1 cellular context compared by ENCODE assay signal in the genomic region with DNA sequence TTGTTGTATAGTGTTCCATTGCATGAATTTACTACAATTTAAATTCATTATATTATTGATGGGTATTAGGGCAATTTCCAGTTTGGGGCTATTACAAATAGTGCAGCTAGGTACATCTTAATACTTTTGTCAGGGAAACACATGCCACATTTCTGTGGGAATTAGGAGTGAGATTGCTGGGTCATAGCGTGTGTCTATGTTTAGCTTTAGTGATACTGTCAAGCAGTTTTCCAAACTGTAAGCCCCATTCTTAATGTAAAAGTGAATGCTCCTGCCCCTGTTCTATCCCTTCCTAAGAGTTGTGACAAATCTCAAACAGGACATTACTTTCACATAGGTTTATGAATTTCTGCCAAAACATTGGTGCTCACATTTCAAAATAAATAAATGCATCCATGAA.
TF ChIP-seq lines count a peak whose summit lies in the region.

No MANE protein-coding gene starts in this region.

TF ChIP-seq in IMR-90, 13 proteins besides CTCF, POLR2A, EP300 and RAD21:
- TF ChIP-seq MXI1 (IDR thresholded peaks at IDR 0.05; ENCODE audit: borderline replicate concordance, low read depth, low read length) (no peak), RCOR1 (IDR thresholded peaks at IDR 0.05; ENCODE audit: insufficient replicate concordance, low read length) (no peak), FOS (IDR thresholded peaks at IDR 0.05; ENCODE audit: low read depth, low read length) (no peak), BHLHE40 (IDR thresholded peaks at IDR 0.05; ENCODE audit: low read depth, low read length) (no peak), MAFK (IDR thresholded peaks at IDR 0.05; ENCODE audit: low read depth, low read length) (no peak), SMC3 (IDR thresholded peaks at IDR 0.05; ENCODE audit: low read depth, low read length) (no peak)
